ENCODE assay signal across 8 cellular contexts in the genomic region with DNA sequence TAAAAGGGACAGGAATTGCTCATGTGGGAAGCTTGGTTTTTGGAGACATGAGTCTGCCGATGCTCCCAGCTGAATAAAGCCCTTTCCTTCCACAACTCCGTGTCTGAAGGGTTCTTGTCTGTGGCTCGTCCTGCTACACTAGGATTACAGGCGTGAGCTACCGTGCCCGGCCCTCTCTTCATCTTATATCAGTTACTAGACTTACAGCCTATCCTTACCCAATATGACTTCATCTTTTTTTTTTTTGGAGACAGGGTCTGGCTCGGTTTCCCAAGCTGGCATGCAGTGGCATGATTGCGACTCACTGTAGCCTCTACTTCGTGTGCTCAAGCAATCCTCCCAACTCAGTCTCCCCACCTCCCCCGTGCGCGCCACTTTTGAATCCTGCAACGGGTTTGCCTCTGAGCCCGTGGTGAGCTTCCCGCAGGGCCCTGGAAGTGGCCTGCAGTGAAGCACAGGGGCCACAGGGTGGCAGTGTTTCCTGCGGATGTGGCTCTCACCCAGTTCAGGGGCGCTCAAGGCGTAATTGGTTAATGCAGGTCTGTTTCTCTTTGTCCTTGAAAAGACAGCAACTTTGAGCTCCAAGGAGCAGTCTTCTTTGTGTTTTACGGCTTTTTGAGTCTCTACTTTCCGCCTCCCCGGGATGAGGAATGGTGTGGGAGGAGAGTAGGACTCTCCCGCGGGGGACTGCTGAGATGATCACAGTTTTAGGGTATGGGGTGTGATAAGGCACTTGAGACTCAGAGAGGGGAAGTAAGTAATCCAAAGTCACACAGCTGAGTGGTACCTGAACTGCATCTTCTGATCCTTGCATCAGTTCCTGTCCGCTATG. TPM values are rescaled to one million over a fixed set of nuclear protein-coding genes. Genes with fewer than 3 reads are reported as not detected.
DNase-seq lines count a peak whose midpoint lies in the region; ATAC-seq lines count a peak whose summit lies in the region.

No MANE protein-coding gene starts in this region.

- H3K4me1 Mint-ChIP-seq in memory B cell, result no peaks in the 10 kb centered on the region

- H3K36me3 Mint-ChIP-seq in memory B cell, result no peaks in the 10 kb centered on the region

- DNase-seq in NCI-H69 (lab: John Stamatoyannopoulos, UW) (peak; percentile 81), dermis blood vessel endothelial cell (peak; percentile 84), memory B cell (ENCODE audit: low spot score in 2 of 2) (peak; percentile 36 to 56)
- DNase-seq in activated CD4-positive, alpha-beta T cell treated with anti-CD3 and anti-CD28 coated beads, Interleukin-2, amount 50 U/mL, for 48 hours, result peak; percentile 72 to 76
- peak; percentile 38 to 42 for DNase-seq in stimulated activated CD8-positive, alpha-beta memory T cell treated with anti-CD3 and anti-CD28 coated beads, Interleukin-2, amount 100 ng/mL, for 1 hour (ENCODE audit: low read depth in 2 of 2)

- H3K36me3 ChIP-seq in ES-I3 (ENCODE audit: insufficient read depth, low read length), result no peaks in the 10 kb centered on the region

- no peaks in the 10 kb centered on the region for H3K9me3 ChIP-seq in ES-I3 (ENCODE audit: control insufficient read depth, insufficient read depth, low read length)

- H3K9me3 Mint-ChIP-seq in memory B cell, result peaks cover 1% of the 10 kb centered on the region

- peaks cover 12% of the 10 kb centered on the region for H3K27me3 Mint-ChIP-seq in memory B cell

- H3K4me3 Mint-ChIP-seq in memory B cell, result no peak overlapping the region

- ATAC-seq in HG02981 (IDR thresholded peaks at IDR 0.05; ENCODE audit: unreplicated experiment) (peak; percentile 88), memory B cell (ENCODE audit: low read depth) (peak; percentile 77), HG02623 (IDR thresholded peaks at IDR 0.05; ENCODE audit: unreplicated experiment) (no peak)

- H3K27ac Mint-ChIP-seq in memory B cell, result no peak overlapping the region

- peak overlapping the region; percentile 33; the same call in 1 of the 2 replicates for H3K9ac ChIP-seq in ES-I3 (ENCODE audit: low read depth, low read length)

- peaks cover 7% of the 10 kb centered on the region; the same call in 1 of the 2 replicates for H3K4me1 ChIP-seq in ES-I3 (ENCODE audit: insufficient read depth, low read length)

RNA-seq across cellular contexts. Expression of a gene that starts 22.7 kb away (rescaled TPM):
- total RNA-seq in dermis blood vessel endothelial cell, result 75.1 and 80.5 TPM in 2 replicates
